1 cellular context compared by ENCODE assay signal in the genomic region with DNA sequence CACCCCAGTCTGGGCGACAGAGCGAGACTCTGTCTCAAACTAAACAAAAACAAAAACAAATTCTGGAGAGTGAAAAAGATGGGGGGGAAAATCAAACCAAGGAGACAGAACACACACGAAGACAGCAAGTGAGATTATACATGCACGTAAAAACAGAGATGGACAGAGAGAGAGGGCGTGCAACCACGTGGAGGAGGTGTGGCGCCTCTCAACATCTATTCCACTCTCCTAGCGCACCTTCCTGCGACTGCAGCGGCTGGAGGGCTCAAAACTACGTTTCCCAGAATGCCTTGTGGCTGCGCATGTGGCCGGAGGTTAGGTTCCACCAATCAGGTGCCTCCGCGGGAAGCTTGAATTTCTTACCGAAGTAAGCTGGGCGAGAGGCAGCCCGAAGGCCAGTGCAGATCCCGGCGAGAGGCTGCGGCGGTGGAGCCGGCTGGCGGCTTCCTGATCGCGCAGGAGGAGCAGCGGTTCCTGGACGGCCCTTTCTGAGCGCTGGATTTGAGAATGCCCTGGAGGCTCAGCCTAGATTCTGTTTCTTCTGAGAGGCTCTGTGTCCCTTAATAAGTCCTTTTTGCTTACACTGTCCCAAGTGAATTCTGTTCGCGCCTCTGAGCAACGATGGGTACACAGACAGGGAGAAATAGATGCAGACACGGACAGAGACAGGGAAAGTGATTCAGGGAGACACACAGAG.
A peak's percentile ranks its signal among the peaks of the same experiment; 100 is the strongest.
TF ChIP-seq lines count a peak whose summit lies in the region.

No MANE protein-coding gene starts in this region.

TF ChIP-seq in K562, 482 proteins besides CTCF, POLR2A, EP300 and RAD21 (continued from another document and continues in another):
- TF ChIP-seq, protein P1, sequence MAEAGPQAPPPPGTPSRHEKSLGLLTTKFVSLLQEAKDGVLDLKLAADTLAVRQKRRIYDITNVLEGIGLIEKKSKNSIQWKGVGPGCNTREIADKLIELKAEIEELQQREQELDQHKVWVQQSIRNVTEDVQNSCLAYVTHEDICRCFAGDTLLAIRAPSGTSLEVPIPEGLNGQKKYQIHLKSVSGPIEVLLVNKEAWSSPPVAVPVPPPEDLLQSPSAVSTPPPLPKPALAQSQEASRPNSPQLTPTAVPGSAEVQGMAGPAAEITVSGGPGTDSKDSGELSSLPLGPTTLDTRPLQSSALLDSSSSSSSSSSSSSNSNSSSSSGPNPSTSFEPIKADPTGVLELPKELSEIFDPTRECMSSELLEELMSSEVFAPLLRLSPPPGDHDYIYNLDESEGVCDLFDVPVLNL (CRISPR knock-in tag; IDR thresholded peaks at IDR 0.05; ENCODE audit: low read depth), result peak; percentile 100
- TF ChIP-seq, protein P2, sequence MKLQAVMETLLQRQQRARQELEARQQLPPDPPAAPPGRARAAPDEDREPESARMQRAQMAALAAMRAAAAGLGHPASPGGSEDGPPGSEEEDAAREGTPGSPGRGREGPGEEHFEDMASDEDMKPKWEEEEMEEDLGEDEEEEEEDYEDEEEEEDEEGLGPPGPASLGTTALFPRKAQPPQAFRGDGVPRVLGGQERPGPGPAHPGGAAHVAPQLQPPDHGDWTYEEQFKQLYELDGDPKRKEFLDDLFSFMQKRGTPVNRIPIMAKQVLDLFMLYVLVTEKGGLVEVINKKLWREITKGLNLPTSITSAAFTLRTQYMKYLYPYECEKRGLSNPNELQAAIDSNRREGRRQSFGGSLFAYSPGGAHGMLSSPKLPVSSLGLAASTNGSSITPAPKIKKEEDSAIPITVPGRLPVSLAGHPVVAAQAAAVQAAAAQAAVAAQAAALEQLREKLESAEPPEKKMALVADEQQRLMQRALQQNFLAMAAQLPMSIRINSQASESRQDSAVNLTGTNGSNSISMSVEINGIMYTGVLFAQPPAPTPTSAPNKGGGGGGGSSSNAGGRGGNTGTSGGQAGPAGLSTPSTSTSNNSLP (IDR thresholded peaks at IDR 0.05; ENCODE audit: borderline replicate concordance, low read depth, low read length), result no peak
- TF ChIP-seq SMARCB1 (IDR thresholded peaks at IDR 0.05; ENCODE audit: insufficient read length, low read depth) (no peak), STAT5B (CRISPR knock-in tag; IDR thresholded peaks at IDR 0.05) (no peak), ZNF707 (CRISPR knock-in tag; conservative IDR thresholded peaks at IDR 0.05) (no peak), HMGN3 (IDR thresholded peaks at IDR 0.05; ENCODE audit: borderline replicate concordance, extremely low read depth, insufficient read length, low read depth, low read length) (no peak), CBX2 (IDR thresholded peaks at IDR 0.05; ENCODE audit: insufficient read depth, low read length, poor library complexity, severe bottlenecking) (no peak), BHLHE40 (IDR thresholded peaks at IDR 0.05; ENCODE audit: low read length) (peak; percentile 48), NBN (IDR thresholded peaks at IDR 0.05; ENCODE audit: low read depth) (no peak), NONO (IDR thresholded peaks at IDR 0.05; ENCODE audit: low read depth in 2 of 2, low read length in 1 of 2) (0 out of 4 replicates have a peak, but pooled peaks of 1 of the 2 experiments have one; percentile 31), POLR2AphosphoS5 (IDR thresholded peaks at IDR 0.05; ENCODE audit: control insufficient read depth, insufficient read depth, low read depth, low read length) (peak; percentile 49; the same call in 1 of the 2 replicates), ETV1 (tag; conservative IDR thresholded peaks at IDR 0.05; ENCODE audit: low read depth) (peak; percentile 84), MAZ (CRISPR knock-in tag; conservative IDR thresholded peaks at IDR 0.05 in 1 of 2, IDR thresholded peaks at IDR 0.05 in 1 of 2) (0 out of 4 replicates have a peak, but pooled peaks of 1 of the 2 experiments have one; percentile 45), TOE1 (IDR thresholded peaks at IDR 0.05; ENCODE audit: borderline replicate concordance) (0 out of 2 replicates have a peak, but pooled peaks have one; percentile 9), TOE1 (CRISPR knock-in tag; IDR thresholded peaks at IDR 0.05; ENCODE audit: borderline replicate concordance, low read depth) (no peak), SMARCE1 (IDR thresholded peaks at IDR 0.05) (no peak), MEF2A (IDR thresholded peaks at IDR 0.05; ENCODE audit: control insufficient read depth, low read depth, low read length) (no peak), ZNF212 (CRISPR knock-in tag; IDR thresholded peaks at IDR 0.05) (no peak), LARP7 (IDR thresholded peaks at IDR 0.05) (no peak), CCAR2 (IDR thresholded peaks at IDR 0.05; ENCODE audit: low read depth, low read length) (no peak), KDM1A (IDR thresholded peaks at IDR 0.05) (no peak), SRSF3 (IDR thresholded peaks at IDR 0.05; ENCODE audit: insufficient read depth, low read length) (no peak), PCBP1 (IDR thresholded peaks at IDR 0.05; ENCODE audit: low read depth, low read length, poor library complexity, severe bottlenecking) (no peak), GATAD2B (IDR thresholded peaks at IDR 0.05; ENCODE audit: borderline replicate concordance) (no peak)
- TF ChIP-seq, protein P3, sequence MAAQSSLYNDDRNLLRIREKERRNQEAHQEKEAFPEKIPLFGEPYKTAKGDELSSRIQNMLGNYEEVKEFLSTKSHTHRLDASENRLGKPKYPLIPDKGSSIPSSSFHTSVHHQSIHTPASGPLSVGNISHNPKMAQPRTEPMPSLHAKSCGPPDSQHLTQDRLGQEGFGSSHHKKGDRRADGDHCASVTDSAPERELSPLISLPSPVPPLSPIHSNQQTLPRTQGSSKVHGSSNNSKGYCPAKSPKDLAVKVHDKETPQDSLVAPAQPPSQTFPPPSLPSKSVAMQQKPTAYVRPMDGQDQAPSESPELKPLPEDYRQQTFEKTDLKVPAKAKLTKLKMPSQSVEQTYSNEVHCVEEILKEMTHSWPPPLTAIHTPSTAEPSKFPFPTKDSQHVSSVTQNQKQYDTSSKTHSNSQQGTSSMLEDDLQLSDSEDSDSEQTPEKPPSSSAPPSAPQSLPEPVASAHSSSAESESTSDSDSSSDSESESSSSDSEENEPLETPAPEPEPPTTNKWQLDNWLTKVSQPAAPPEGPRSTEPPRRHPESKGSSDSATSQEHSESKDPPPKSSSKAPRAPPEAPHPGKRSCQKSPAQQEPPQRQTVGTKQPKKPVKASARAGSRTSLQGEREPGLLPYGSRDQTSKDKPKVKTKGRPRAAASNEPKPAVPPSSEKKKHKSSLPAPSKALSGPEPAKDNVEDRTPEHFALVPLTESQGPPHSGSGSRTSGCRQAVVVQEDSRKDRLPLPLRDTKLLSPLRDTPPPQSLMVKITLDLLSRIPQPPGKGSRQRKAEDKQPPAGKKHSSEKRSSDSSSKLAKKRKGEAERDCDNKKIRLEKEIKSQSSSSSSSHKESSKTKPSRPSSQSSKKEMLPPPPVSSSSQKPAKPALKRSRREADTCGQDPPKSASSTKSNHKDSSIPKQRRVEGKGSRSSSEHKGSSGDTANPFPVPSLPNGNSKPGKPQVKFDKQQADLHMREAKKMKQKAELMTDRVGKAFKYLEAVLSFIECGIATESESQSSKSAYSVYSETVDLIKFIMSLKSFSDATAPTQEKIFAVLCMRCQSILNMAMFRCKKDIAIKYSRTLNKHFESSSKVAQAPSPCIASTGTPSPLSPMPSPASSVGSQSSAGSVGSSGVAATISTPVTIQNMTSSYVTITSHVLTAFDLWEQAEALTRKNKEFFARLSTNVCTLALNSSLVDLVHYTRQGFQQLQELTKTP (IDR thresholded peaks at IDR 0.05; ENCODE audit: low read depth in 1 of 2, partially characterized antibody in 2 of 2), result peak in 1 of 2 experiments; percentile 85
- TF ChIP-seq, protein P4, sequence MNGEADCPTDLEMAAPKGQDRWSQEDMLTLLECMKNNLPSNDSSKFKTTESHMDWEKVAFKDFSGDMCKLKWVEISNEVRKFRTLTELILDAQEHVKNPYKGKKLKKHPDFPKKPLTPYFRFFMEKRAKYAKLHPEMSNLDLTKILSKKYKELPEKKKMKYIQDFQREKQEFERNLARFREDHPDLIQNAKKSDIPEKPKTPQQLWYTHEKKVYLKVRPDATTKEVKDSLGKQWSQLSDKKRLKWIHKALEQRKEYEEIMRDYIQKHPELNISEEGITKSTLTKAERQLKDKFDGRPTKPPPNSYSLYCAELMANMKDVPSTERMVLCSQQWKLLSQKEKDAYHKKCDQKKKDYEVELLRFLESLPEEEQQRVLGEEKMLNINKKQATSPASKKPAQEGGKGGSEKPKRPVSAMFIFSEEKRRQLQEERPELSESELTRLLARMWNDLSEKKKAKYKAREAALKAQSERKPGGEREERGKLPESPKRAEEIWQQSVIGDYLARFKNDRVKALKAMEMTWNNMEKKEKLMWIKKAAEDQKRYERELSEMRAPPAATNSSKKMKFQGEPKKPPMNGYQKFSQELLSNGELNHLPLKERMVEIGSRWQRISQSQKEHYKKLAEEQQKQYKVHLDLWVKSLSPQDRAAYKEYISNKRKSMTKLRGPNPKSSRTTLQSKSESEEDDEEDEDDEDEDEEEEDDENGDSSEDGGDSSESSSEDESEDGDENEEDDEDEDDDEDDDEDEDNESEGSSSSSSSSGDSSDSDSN (IDR thresholded peaks at IDR 0.05; ENCODE audit: borderline replicate concordance in 1 of 2, low read depth in 2 of 2, low read length in 2 of 2), result peak in 1 of 2 experiments; percentile 52; a peak in 1 of 4 replicates
- TF ChIP-seq, protein P5, sequence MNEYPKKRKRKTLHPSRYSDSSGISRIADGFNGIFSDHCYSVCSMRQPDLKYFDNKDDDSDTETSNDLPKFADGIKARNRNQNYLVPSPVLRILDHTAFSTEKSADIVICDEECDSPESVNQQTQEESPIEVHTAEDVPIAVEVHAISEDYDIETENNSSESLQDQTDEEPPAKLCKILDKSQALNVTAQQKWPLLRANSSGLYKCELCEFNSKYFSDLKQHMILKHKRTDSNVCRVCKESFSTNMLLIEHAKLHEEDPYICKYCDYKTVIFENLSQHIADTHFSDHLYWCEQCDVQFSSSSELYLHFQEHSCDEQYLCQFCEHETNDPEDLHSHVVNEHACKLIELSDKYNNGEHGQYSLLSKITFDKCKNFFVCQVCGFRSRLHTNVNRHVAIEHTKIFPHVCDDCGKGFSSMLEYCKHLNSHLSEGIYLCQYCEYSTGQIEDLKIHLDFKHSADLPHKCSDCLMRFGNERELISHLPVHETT (CRISPR knock-in tag; conservative IDR thresholded peaks at IDR 0.05 in 1 of 2, IDR thresholded peaks at IDR 0.05 in 1 of 2), result no peak
- TF ChIP-seq, protein P6, sequence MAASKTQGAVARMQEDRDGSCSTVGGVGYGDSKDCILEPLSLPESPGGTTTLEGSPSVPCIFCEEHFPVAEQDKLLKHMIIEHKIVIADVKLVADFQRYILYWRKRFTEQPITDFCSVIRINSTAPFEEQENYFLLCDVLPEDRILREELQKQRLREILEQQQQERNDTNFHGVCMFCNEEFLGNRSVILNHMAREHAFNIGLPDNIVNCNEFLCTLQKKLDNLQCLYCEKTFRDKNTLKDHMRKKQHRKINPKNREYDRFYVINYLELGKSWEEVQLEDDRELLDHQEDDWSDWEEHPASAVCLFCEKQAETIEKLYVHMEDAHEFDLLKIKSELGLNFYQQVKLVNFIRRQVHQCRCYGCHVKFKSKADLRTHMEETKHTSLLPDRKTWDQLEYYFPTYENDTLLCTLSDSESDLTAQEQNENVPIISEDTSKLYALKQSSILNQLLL (CRISPR knock-in tag; IDR thresholded peaks at IDR 0.05; ENCODE audit: borderline replicate concordance), result no peak
- TF ChIP-seq, protein P7, sequence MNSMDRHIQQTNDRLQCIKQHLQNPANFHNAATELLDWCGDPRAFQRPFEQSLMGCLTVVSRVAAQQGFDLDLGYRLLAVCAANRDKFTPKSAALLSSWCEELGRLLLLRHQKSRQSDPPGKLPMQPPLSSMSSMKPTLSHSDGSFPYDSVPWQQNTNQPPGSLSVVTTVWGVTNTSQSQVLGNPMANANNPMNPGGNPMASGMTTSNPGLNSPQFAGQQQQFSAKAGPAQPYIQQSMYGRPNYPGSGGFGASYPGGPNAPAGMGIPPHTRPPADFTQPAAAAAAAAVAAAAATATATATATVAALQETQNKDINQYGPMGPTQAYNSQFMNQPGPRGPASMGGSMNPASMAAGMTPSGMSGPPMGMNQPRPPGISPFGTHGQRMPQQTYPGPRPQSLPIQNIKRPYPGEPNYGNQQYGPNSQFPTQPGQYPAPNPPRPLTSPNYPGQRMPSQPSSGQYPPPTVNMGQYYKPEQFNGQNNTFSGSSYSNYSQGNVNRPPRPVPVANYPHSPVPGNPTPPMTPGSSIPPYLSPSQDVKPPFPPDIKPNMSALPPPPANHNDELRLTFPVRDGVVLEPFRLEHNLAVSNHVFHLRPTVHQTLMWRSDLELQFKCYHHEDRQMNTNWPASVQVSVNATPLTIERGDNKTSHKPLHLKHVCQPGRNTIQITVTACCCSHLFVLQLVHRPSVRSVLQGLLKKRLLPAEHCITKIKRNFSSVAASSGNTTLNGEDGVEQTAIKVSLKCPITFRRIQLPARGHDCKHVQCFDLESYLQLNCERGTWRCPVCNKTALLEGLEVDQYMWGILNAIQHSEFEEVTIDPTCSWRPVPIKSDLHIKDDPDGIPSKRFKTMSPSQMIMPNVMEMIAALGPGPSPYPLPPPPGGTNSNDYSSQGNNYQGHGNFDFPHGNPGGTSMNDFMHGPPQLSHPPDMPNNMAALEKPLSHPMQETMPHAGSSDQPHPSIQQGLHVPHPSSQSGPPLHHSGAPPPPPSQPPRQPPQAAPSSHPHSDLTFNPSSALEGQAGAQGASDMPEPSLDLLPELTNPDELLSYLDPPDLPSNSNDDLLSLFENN (IDR thresholded peaks at IDR 0.05; ENCODE audit: low read depth in 2 of 2, low read length in 2 of 2), result no peak
- TF ChIP-seq, protein P8, sequence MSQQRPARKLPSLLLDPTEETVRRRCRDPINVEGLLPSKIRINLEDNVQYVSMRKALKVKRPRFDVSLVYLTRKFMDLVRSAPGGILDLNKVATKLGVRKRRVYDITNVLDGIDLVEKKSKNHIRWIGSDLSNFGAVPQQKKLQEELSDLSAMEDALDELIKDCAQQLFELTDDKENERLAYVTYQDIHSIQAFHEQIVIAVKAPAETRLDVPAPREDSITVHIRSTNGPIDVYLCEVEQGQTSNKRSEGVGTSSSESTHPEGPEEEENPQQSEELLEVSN (IDR thresholded peaks at IDR 0.05; ENCODE audit: borderline replicate concordance in 1 of 2, extremely low read depth in 1 of 2, insufficient read depth in 1 of 2, insufficient read length in 1 of 2, low read depth in 1 of 2, low read length in 1 of 2, poor library complexity in 1 of 2, severe bottlenecking in 1 of 2), result peak; percentile 98 to 99
- TF ChIP-seq, protein P9, sequence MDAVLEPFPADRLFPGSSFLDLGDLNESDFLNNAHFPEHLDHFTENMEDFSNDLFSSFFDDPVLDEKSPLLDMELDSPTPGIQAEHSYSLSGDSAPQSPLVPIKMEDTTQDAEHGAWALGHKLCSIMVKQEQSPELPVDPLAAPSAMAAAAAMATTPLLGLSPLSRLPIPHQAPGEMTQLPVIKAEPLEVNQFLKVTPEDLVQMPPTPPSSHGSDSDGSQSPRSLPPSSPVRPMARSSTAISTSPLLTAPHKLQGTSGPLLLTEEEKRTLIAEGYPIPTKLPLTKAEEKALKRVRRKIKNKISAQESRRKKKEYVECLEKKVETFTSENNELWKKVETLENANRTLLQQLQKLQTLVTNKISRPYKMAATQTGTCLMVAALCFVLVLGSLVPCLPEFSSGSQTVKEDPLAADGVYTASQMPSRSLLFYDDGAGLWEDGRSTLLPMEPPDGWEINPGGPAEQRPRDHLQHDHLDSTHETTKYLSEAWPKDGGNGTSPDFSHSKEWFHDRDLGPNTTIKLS (IDR thresholded peaks at IDR 0.05; ENCODE audit: borderline replicate concordance, low read depth), result peak; percentile 92
- TF ChIP-seq, protein P10, sequence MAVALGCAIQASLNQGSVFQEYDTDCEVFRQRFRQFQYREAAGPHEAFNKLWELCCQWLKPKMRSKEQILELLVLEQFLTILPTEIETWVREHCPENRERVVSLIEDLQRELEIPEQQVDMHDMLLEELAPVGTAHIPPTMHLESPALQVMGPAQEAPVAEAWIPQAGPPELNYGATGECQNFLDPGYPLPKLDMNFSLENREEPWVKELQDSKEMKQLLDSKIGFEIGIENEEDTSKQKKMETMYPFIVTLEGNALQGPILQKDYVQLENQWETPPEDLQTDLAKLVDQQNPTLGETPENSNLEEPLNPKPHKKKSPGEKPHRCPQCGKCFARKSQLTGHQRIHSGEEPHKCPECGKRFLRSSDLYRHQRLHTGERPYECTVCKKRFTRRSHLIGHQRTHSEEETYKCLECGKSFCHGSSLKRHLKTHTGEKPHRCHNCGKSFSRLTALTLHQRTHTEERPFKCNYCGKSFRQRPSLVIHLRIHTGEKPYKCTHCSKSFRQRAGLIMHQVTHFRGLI (CRISPR knock-in tag; IDR thresholded peaks at IDR 0.05), result no peak
